Comparison of ENCODE assay signal across 24 cellular contexts in genomic region chr1:152096931-152097330, GRCh38. TPM values are rescaled to one million over a fixed set of nuclear protein-coding genes. Genes with fewer than 3 reads are reported as not detected.
"Had no signal": no experiment of that assay in that cellular context is flagged by ENCODE, and none has a peak within 500 bp of the region (broad histone marks: within the 10 kb centered on the region; RNA-seq: fewer than 3 reads in every experiment).

No MANE protein-coding gene starts in this region.

- H3K4me3 ChIP-seq: stomach, suprapubic skin, testis, thoracic aorta, thyroid gland, tibial artery, tibial nerve, transverse colon, upper lobe of left lung, upper lobe of right lung, uterus, vagina had no signal

- DNase-seq: stimulated activated CD4-positive, alpha-beta T cell treated with anti-CD3 and anti-CD28 coated beads, Interleukin-2, amount 100 ng/mL, for 48 hours; stimulated activated CD4-positive, alpha-beta T cell treated with anti-CD3 and anti-CD28 coated beads, Interleukin-4, amount 100 ng/mL, for 1 hour; stimulated activated CD4-positive, alpha-beta T cell treated with anti-CD3 and anti-CD28 coated beads, Interleukin-4, amount 100 ng/mL, for 24 hours; stimulated activated CD4-positive, alpha-beta T cell treated with anti-CD3 and anti-CD28 coated beads, Interleukin-4, amount 100 ng/mL, for 4 hours; stimulated activated CD8-positive, alpha-beta memory T cell treated with anti-CD3 and anti-CD28 coated beads, Interleukin-4, amount 100 ng/mL, for 48 hours; stimulated activated naive B cell treated with anti-CD40 and anti-IgM and Interleukin-4, amounts not matched to agents 10 μg/mL and 1 μg/mL and 100 μg/mL, for 72 hours; stimulated activated naive CD4-positive, alpha-beta T cell; stimulated activated naive CD4-positive, alpha-beta T cell treated with Interleukin-2 at 50 U/mL for 16 hours; stimulated activated naive CD8-positive, alpha-beta T cell treated with anti-CD3 and anti-CD28 coated beads, Interleukin-15, amount 100 ng/mL, for 72 hours; stimulated activated naive CD8-positive, alpha-beta T cell treated with anti-CD3 and anti-CD28 coated beads, Interleukin-15, Interleukin-2, amounts not matched to agents 100 U/mL and 50 U/mL, for 24 hours; stomach; substantia nigra; testis; thyroid gland; tibial artery; transverse colon; upper lobe of left lung; upper lobe of right lung; uterus had no signal

- H3K27ac ChIP-seq: stomach, suprapubic skin, testis, thoracic aorta, thyroid gland, tibial artery, tibial nerve, transverse colon, upper lobe of left lung, upper lobe of right lung, uterus, vagina had no signal

- H3K4me1 ChIP-seq: stomach, suprapubic skin, testis, thyroid gland, tibial artery, tibial nerve, transverse colon, upper lobe of left lung, upper lobe of right lung, uterus, vagina had no signal

- H3K9me3 ChIP-seq: suprapubic skin, testis, thyroid gland, upper lobe of right lung, vagina had no signal

- H3K36me3 ChIP-seq: stomach, suprapubic skin, thoracic aorta, thyroid gland, tibial artery, tibial nerve, transverse colon, upper lobe of left lung, upper lobe of right lung, uterus, vagina had no signal

- H3K27me3 ChIP-seq: testis, tibial nerve, upper lobe of left lung, uterus, vagina had no signal

RNA-seq across cellular contexts. Expression of gene TCHHL1, which starts 8.1 kb away (rescaled TPM):
- polyA plus RNA-seq: stomach, urinary bladder had no signal
